In the genomic region with DNA sequence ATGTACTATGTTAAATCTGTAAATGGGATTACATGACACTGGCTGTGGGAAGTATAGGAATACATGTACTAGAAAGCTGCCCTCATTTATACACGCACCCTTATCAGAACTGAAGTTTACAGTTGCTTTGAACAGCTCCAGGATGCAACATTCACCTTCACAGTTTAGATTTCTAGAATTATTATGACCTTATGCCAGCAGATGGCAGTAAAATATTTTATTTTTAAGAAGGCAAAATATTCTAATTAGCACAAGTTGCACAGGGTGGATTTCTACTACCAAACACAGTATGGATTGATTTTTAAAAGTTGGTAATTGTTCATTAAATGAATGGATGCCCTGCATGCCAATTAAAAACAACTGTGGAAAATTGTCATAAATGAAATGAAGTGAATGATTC, we compare ENCODE assay signal across 10 cellular contexts.
DNase-seq lines count a peak whose midpoint lies in the region; TF ChIP-seq lines count a peak whose summit lies in the region.
"Had no signal": no experiment of that assay in that cellular context is flagged by ENCODE, and none has a peak within 500 bp of the region (broad histone marks: within the 10 kb centered on the region; RNA-seq: fewer than 3 reads in every experiment).

No MANE protein-coding gene starts in this region.

- no peaks in the 10 kb centered on the region for H3K27me3 ChIP-seq in smooth muscle cell (ENCODE audit: low read depth)
- H3K27me3 ChIP-seq in tibial artery, result no peaks in the 10 kb centered on the region

- no peak overlapping the region for H3K27ac Mint-ChIP-seq in activated CD4-positive, alpha-beta memory T cell treated with anti-CD3 and anti-CD28 coated beads, Interleukin-2, amount 10 ng/mL, durations not matched to agents 7 days and 5 days
- H3K27ac Mint-ChIP-seq: CD4-positive, alpha-beta memory T cell had no signal

- no peak overlapping the region for H2AFZ ChIP-seq in smooth muscle cell (ENCODE audit: low read depth)

- H3K4me2 ChIP-seq in smooth muscle cell, result no peak overlapping the region

- POLR2A ChIA-PET in activated CD4-positive, alpha-beta memory T cell treated with anti-CD3 and anti-CD28 coated beads, Interleukin-2, amount 10 ng/mL, durations not matched to agents 7 days and 5 days (lab: Charles Lee), result no interaction called here

- H3K9me3 ChIP-seq in smooth muscle cell (replicated peaks; ENCODE audit: low read depth) (no peaks in the 10 kb centered on the region), tibial artery (no peaks in the 10 kb centered on the region)

- 68% methylated on average over 1 of the region's 1 CpG for WGBS in smooth muscle cell (ENCODE audit: low lambda C conversion rate)

- H3K79me2 ChIP-seq in smooth muscle cell (ENCODE audit: low read depth), result no peaks in the 10 kb centered on the region

- no peaks in the 10 kb centered on the region for H3K36me3 Mint-ChIP-seq in activated CD4-positive, alpha-beta memory T cell treated with anti-CD3 and anti-CD28 coated beads, Interleukin-2, amount 10 ng/mL, durations not matched to agents 7 days and 5 days (ENCODE audit: low read depth)
- H3K36me3 Mint-ChIP-seq: CD4-positive, alpha-beta memory T cell had no signal

- DNase-seq in NCI-H748 (lab: John Stamatoyannopoulos, UW; ENCODE audit: unreplicated experiment), result peak; percentile 39
- DNase-seq in NCI-H748 treated with DMSO at 0.1 percent for 48 hours (lab: John Stamatoyannopoulos, UW), result no peak
- peak; percentile 39 for DNase-seq in NCI-H1694 (lab: John Stamatoyannopoulos, UW)
- DNase-seq in cerebellar cortex (ENCODE audit: low spot score), result peak; percentile 69
- no peak for DNase-seq in smooth muscle cell (lab: John Stamatoyannopoulos, UW; ENCODE audit: unreplicated experiment)
- no peak for DNase-seq in tibial artery
- no peak for DNase-seq in activated CD4-positive, alpha-beta memory T cell treated with anti-CD3 and anti-CD28 coated beads, Interleukin-2, amount 10 ng/mL, durations not matched to agents 7 days and 5 days
- DNase-seq in HuH-7 (ENCODE audit: low spot score), result no peak

- H4K20me1 ChIP-seq in smooth muscle cell (ENCODE audit: low read depth), result no peaks in the 10 kb centered on the region

- CTCF ChIA-PET in activated CD4-positive, alpha-beta memory T cell treated with anti-CD3 and anti-CD28 coated beads, Interleukin-2, amount 10 ng/mL, durations not matched to agents 7 days and 5 days (lab: Charles Lee), result no interaction called here

- H3K36me3 ChIP-seq in smooth muscle cell (ENCODE audit: low read depth) (no peaks in the 10 kb centered on the region), tibial artery (no peaks in the 10 kb centered on the region)

- H3K4me3 Mint-ChIP-seq in activated CD4-positive, alpha-beta memory T cell treated with anti-CD3 and anti-CD28 coated beads, Interleukin-2, amount 10 ng/mL, durations not matched to agents 7 days and 5 days, result no peak overlapping the region
- H3K4me3 Mint-ChIP-seq: CD4-positive, alpha-beta memory T cell had no signal

- H3K9me3 Mint-ChIP-seq in activated CD4-positive, alpha-beta memory T cell treated with anti-CD3 and anti-CD28 coated beads, Interleukin-2, amount 10 ng/mL, durations not matched to agents 7 days and 5 days, result no peaks in the 10 kb centered on the region
- H3K9me3 Mint-ChIP-seq: CD4-positive, alpha-beta memory T cell had no signal

- H3K27me3 Mint-ChIP-seq in activated CD4-positive, alpha-beta memory T cell treated with anti-CD3 and anti-CD28 coated beads, Interleukin-2, amount 10 ng/mL, durations not matched to agents 7 days and 5 days, result no peaks in the 10 kb centered on the region
- H3K27me3 Mint-ChIP-seq: CD4-positive, alpha-beta memory T cell had no signal

- intact Hi-C loops in tibial artery (cut with DNase I; ENCODE audit: low total_unique reads), result no loop called here

- H3K4me3 ChIP-seq in smooth muscle cell (no peak overlapping the region), tibial artery (no peak overlapping the region)

- no peaks in the 10 kb centered on the region for H3K4me1 Mint-ChIP-seq in activated CD4-positive, alpha-beta memory T cell treated with anti-CD3 and anti-CD28 coated beads, Interleukin-2, amount 10 ng/mL, durations not matched to agents 7 days and 5 days
- H3K4me1 Mint-ChIP-seq: CD4-positive, alpha-beta memory T cell had no signal

- H3F3A ChIP-seq in smooth muscle cell (ENCODE audit: low read depth), result no peaks in the 10 kb centered on the region

- no peak overlapping the region for H3K27ac ChIP-seq in smooth muscle cell (ENCODE audit: low read depth)
- H3K27ac ChIP-seq in tibial artery, result no peak overlapping the region
- H3K27ac ChIP-seq: HL-60 had no signal

- peak; percentile 42 for TF ChIP-seq CTCF in smooth muscle cell (IDR thresholded peaks at IDR 0.05; ENCODE audit: borderline replicate concordance, insufficient read depth, poor library complexity, severe bottlenecking)
- no peak for TF ChIP-seq CTCF in tibial artery (IDR thresholded peaks at IDR 0.05)

- H3K9ac ChIP-seq in smooth muscle cell (ENCODE audit: low read depth), result no peak overlapping the region

- no peaks in the 10 kb centered on the region for H3K4me1 ChIP-seq in smooth muscle cell (ENCODE audit: low read depth)
- H3K4me1 ChIP-seq in tibial artery, result no peaks in the 10 kb centered on the region

Comparison
In these comparisons a context has a peak if more than half of its experiments do, and no peak if none do; other contexts are left out.
1. DNase-seq: peak in NCI-H748 (single experiment), NCI-H1694 (single experiment) and cerebellar cortex (single experiment); none in NCI-H748 treated with DMSO at 0.1 percent for 48 hours (single experiment), smooth muscle cell (single experiment), tibial artery (0 of 2), activated CD4-positive, alpha-beta memory T cell treated with anti-CD3 and anti-CD28 coated beads, Interleukin-2, amount 10 ng/mL, durations not matched to agents 7 days and 5 days (single experiment) and HuH-7 (single experiment).